10 cellular contexts compared by ENCODE assay signal in the genomic region with DNA sequence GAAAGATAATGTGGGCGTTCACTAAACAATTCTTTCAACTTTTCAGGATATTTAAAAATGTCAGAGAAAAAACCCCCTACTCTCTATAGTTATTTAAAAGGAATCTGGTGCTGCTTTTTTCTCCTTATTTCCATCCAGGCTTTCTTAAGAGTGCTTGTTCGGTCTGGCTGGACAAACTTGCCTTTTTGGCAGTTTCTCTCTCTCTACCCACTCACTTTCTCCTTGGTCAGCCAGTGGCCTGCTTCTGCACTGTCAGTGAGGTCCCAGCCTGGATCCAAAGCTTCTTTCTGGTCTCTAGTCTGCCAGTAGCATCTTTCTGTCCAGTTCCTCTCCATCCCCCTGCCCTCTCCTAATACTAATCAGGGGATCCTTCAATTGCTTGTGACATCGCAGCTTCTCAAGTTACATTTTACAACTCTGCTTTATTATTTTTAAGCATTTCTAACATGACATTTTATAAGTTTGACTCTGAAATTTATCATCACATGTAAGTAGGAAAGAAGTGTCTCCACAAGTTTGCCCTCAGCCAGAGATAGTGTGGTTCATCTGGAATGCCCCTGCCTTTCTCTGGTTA. TPM values are rescaled to one million over a fixed set of nuclear protein-coding genes. Genes with fewer than 3 reads are reported as not detected.
A peak's percentile ranks its signal among the peaks of the same experiment; 100 is the strongest.
DNase-seq lines count a peak whose midpoint lies in the region; ATAC-seq and TF ChIP-seq lines count a peak whose summit lies in the region.
"Had no signal": no experiment of that assay in that cellular context is flagged by ENCODE, and none has a peak within 500 bp of the region (broad histone marks: within the 10 kb centered on the region; RNA-seq: fewer than 3 reads in every experiment).

No MANE protein-coding gene starts in this region.

- H3K9me3 ChIP-seq in mucosa of descending colon (no peaks in the 10 kb centered on the region), upper lobe of left lung (no peaks in the 10 kb centered on the region)

- no peak for TF ChIP-seq CTCF in mucosa of descending colon (IDR thresholded peaks at IDR 0.05)
- no peak for TF ChIP-seq CTCF in upper lobe of left lung (IDR thresholded peaks at IDR 0.05)
- no peak for TF ChIP-seq CTCF in GM13976 (IDR thresholded peaks at IDR 0.05; ENCODE audit: borderline replicate concordance, control extremely low read depth, extremely low read depth, insufficient read depth, missing control alignments)

- peak overlapping the region; percentile 67 to 85 (median 76) for H3K27ac ChIP-seq in upper lobe of left lung

- 55 to 62% methylated on average over 3 of the region's 3 CpGs for WGBS in upper lobe of left lung, 2 donors

- no peaks in the 10 kb centered on the region for H3K9me3 Mint-ChIP-seq in activated naive CD4-positive, alpha-beta T cell treated with anti-CD3 and anti-CD28 coated beads, Interleukin-2, amount 10 ng/mL, durations not matched to agents 7 days and 5 days
- H3K9me3 Mint-ChIP-seq in dendritic cell treated with granulocyte-macrophage colony-stimulating factor and Interleukin-4, amounts not matched to agents 40 ng/mL and 50 ng/mL, for 4 days: no peaks in the 10 kb centered on the region

- in situ Hi-C loops in GM13976 (cut with MboI; ENCODE audit: low sequenced_read_pairs, unreplicated experiment): no loop called here

- TF ChIP-seq EP300 in upper lobe of left lung (IDR thresholded peaks at IDR 0.05): no peak

- H3K4me3 ChIP-seq in mucosa of descending colon (no peak overlapping the region), upper lobe of left lung (no peak overlapping the region)

- peak overlapping the region; percentile 7 for H3K27ac Mint-ChIP-seq in activated naive CD4-positive, alpha-beta T cell treated with anti-CD3 and anti-CD28 coated beads, Interleukin-2, amount 10 ng/mL, durations not matched to agents 7 days and 5 days
- H3K27ac Mint-ChIP-seq in dendritic cell treated with granulocyte-macrophage colony-stimulating factor and Interleukin-4, amounts not matched to agents 40 ng/mL and 50 ng/mL, for 4 days: peak overlapping the region; percentile 56

- no peaks in the 10 kb centered on the region for H3K27me3 ChIP-seq in upper lobe of left lung

- no peak for DNase-seq in activated naive CD4-positive, alpha-beta T cell treated with anti-CD3 and anti-CD28 coated beads, Interleukin-2, amount 10 ng/mL, durations not matched to agents 7 days and 5 days
- DNase-seq in activated naive CD4-positive, alpha-beta T cell treated with Interleukin-2 at 50 U/mL for 16 hours: no peak
- DNase-seq in mucosa of descending colon (no peak), upper lobe of left lung (no peak), GM13976 (ENCODE audit: low spot score) (no peak), hypothalamus (lab: John Stamatoyannopoulos, UW) (no peak), AG08395 (ENCODE audit: low spot score) (no peak)
- DNase-seq: activated effector memory CD4-positive, alpha-beta T cell treated with Interleukin-2 at 50 U/mL for 16 hours; posterior cingulate gyrus had no signal

- H3K36me3 Mint-ChIP-seq in activated naive CD4-positive, alpha-beta T cell treated with anti-CD3 and anti-CD28 coated beads, Interleukin-2, amount 10 ng/mL, durations not matched to agents 7 days and 5 days: peaks cover 3% of the 10 kb centered on the region
- peaks cover 7% of the 10 kb centered on the region for H3K36me3 Mint-ChIP-seq in dendritic cell treated with granulocyte-macrophage colony-stimulating factor and Interleukin-4, amounts not matched to agents 40 ng/mL and 50 ng/mL, for 4 days (ENCODE audit: low read depth)

- intact Hi-C loops in dendritic cell treated with granulocyte-macrophage colony-stimulating factor and Interleukin-4, amounts not matched to agents 40 ng/mL and 50 ng/mL, for 4 days (cut with micrococcal nuclease): loop anchor here (5.0 kb wide), 1 partner anchor 1019 kb away; no protein-coding TSS in a partner anchor
- intact Hi-C loops in mucosa of descending colon (cut with DNase I, micrococcal nuclease): no loop called here

- H3K36me3 ChIP-seq in mucosa of descending colon (ENCODE audit: low read depth) (no peaks in the 10 kb centered on the region), upper lobe of left lung (no peaks in the 10 kb centered on the region)

- H3K27me3 Mint-ChIP-seq in activated naive CD4-positive, alpha-beta T cell treated with anti-CD3 and anti-CD28 coated beads, Interleukin-2, amount 10 ng/mL, durations not matched to agents 7 days and 5 days: no peaks in the 10 kb centered on the region
- H3K27me3 Mint-ChIP-seq in dendritic cell treated with granulocyte-macrophage colony-stimulating factor and Interleukin-4, amounts not matched to agents 40 ng/mL and 50 ng/mL, for 4 days: no peaks in the 10 kb centered on the region

- CTCF ChIA-PET in activated naive CD4-positive, alpha-beta T cell treated with anti-CD3 and anti-CD28 coated beads, Interleukin-2, amount 10 ng/mL, durations not matched to agents 7 days and 5 days (lab: Charles Lee): interaction anchor here (1.7 kb wide), 1 partner anchor 13 kb away, joined by 3 read pairs; no protein-coding TSS in a partner anchor

- H3K4me3 Mint-ChIP-seq in activated naive CD4-positive, alpha-beta T cell treated with anti-CD3 and anti-CD28 coated beads, Interleukin-2, amount 10 ng/mL, durations not matched to agents 7 days and 5 days: no peak overlapping the region
- H3K4me3 Mint-ChIP-seq in dendritic cell treated with granulocyte-macrophage colony-stimulating factor and Interleukin-4, amounts not matched to agents 40 ng/mL and 50 ng/mL, for 4 days: no peak overlapping the region

- peaks cover 72% of the 10 kb centered on the region for H3K4me1 Mint-ChIP-seq in activated naive CD4-positive, alpha-beta T cell treated with anti-CD3 and anti-CD28 coated beads, Interleukin-2, amount 10 ng/mL, durations not matched to agents 7 days and 5 days
- H3K4me1 Mint-ChIP-seq in dendritic cell treated with granulocyte-macrophage colony-stimulating factor and Interleukin-4, amounts not matched to agents 40 ng/mL and 50 ng/mL, for 4 days (ENCODE audit: low read depth): peaks cover 55% of the 10 kb centered on the region

- TF ChIP-seq POLR2A in upper lobe of left lung (IDR thresholded peaks at IDR 0.05): no peak

- H3K4me1 ChIP-seq in mucosa of descending colon (ENCODE audit: low read depth): peaks cover 46% of the 10 kb centered on the region
- peaks cover 65 to 78% (median 68%) of the 10 kb centered on the region in 4 donors for H3K4me1 ChIP-seq in upper lobe of left lung

- ATAC-seq in mucosa of descending colon: peak; percentile 24
- peak in 1 of 2 donors; percentile 51 for ATAC-seq in upper lobe of left lung (ENCODE audit: low FRiP score in 2 of 2)

RNA-seq across cellular contexts. Expression of gene PIK3R1, which starts 50.4 kb away (rescaled TPM):
- 100 to 1,000 TPM in 1 of 3 donors, 10 to 100 TPM in 2; 66.7 to 197 (median 74.9) TPM for total RNA-seq in mucosa of descending colon
- total RNA-seq in upper lobe of left lung: 100 to 1,000 TPM in 1 of 6 donors, 10 to 100 TPM in 5; 52.3 to 112 (median 92.5) TPM
